Comparison of ENCODE assay signal across 22 cellular contexts in the genomic region with DNA sequence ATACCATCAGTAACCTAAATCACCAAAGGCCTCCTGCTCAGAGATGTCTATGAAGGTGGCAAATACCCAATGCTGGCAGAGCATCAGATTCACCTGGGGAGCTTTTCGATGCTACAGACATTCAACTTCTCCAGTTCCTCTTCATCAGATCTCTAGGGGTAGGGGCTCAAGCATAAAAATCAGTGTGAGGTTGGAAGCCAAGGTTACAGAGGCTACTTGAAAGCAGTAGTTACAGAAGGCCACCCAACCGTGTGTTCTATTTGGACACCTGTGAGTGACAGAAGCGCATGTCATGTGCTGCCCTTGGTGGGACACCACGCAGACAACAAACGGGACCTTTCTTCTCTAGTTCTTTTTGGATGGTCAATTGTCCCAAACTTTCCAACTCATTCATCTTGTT. TPM values are rescaled to one million over a fixed set of nuclear protein-coding genes. Genes with fewer than 3 reads are reported as not detected.
DNase-seq lines count a peak whose midpoint lies in the region; ATAC-seq and TF ChIP-seq lines count a peak whose summit lies in the region.
"Had no signal": no experiment of that assay in that cellular context is flagged by ENCODE, and none has a peak within 500 bp of the region (broad histone marks: within the 10 kb centered on the region; RNA-seq: fewer than 3 reads in every experiment).

No MANE protein-coding gene starts in this region.

- intact Hi-C loops in activated CD4-positive, alpha-beta T cell treated with anti-CD3 and anti-CD28 coated beads, Interleukin-2, amount 10 ng/mL, durations not matched to agents 24 days and 14 days (cut with micrococcal nuclease), result no loop called here

- peak; percentile 47 for DNase-seq in activated CD4-positive, alpha-beta T cell treated with anti-CD3 and anti-CD28 coated beads, Interleukin-2, amount 10 ng/mL, durations not matched to agents 24 days and 14 days
- no peak for DNase-seq in activated CD4-positive, alpha-beta T cell treated with anti-CD3 and anti-CD28 coated beads for 48 hours
- DNase-seq in stimulated activated effector memory CD8-positive, alpha-beta T cell treated with anti-CD3 and anti-CD28 coated beads, Interleukin-12 subunit alpha, Interleukin-12 subunit beta, amount 100 ng/mL, for 72 hours (ENCODE audit: low spot score in 2 of 2), result no peak
- DNase-seq in NCI-H526 treated with DMSO at 0.1 percent for 48 hours (lab: John Stamatoyannopoulos, UW) (no peak), mesenteric fat pad (ENCODE audit: low spot score) (no peak), glutamatergic neuron (no peak)
- DNase-seq: activated CD8-positive, alpha-beta memory T cell treated with anti-CD3 and anti-CD28 coated beads for 24 hours; activated T-cell treated with anti-CD3 and anti-CD28 coated beads, Interleukin-2, amount 50 U/mL, for 72 hours; AML-193; COR-L47; effector CD4-positive, alpha-beta T cell; GM23248; midbrain; NCI-H1105 treated with DMSO at 0.1 percent for 48 hours; NCI-H748 treated with DMSO at 0.1 percent for 48 hours; SHP77 treated with DMSO at 0.1 percent for 48 hours; stimulated activated naive CD8-positive, alpha-beta T cell treated with anti-CD3 and anti-CD28 coated beads, Interleukin-15, Interleukin-2, amounts not matched to agents 100 U/mL and 50 U/mL, for 24 hours; upper lobe of left lung had no signal

- H3K4me1 Mint-ChIP-seq in activated CD4-positive, alpha-beta T cell treated with anti-CD3 and anti-CD28 coated beads, Interleukin-2, amount 10 ng/mL, durations not matched to agents 24 days and 14 days, result peaks cover 29% of the 10 kb centered on the region
- H3K4me1 Mint-ChIP-seq in stimulated activated effector memory CD8-positive, alpha-beta T cell treated with anti-CD3 and anti-CD28 coated beads, Interleukin-12 subunit alpha, Interleukin-12 subunit beta, amount 100 ng/mL, for 72 hours, result peaks cover 37% of the 10 kb centered on the region
- H3K4me1 Mint-ChIP-seq in glutamatergic neuron (ENCODE audit: low read depth, unreplicated experiment), result no peaks in the 10 kb centered on the region

- H3K27me3 Mint-ChIP-seq in activated CD4-positive, alpha-beta T cell treated with anti-CD3 and anti-CD28 coated beads, Interleukin-2, amount 10 ng/mL, durations not matched to agents 24 days and 14 days, result no peaks in the 10 kb centered on the region
- H3K27me3 Mint-ChIP-seq in glutamatergic neuron (ENCODE audit: unreplicated experiment), result no peaks in the 10 kb centered on the region
- H3K27me3 Mint-ChIP-seq: activated naive CD4-positive, alpha-beta T cell treated with anti-CD3 and anti-CD28 coated beads, Interleukin-2, amount 50 U/mL, for 24 hours had no signal

- no peak overlapping the region for H3K4me3 Mint-ChIP-seq in activated CD4-positive, alpha-beta T cell treated with anti-CD3 and anti-CD28 coated beads, Interleukin-2, amount 10 ng/mL, durations not matched to agents 24 days and 14 days
- H3K4me3 Mint-ChIP-seq in stimulated activated effector memory CD8-positive, alpha-beta T cell treated with anti-CD3 and anti-CD28 coated beads, Interleukin-12 subunit alpha, Interleukin-12 subunit beta, amount 100 ng/mL, for 72 hours, result no peak overlapping the region
- H3K4me3 Mint-ChIP-seq in glutamatergic neuron (ENCODE audit: unreplicated experiment), result no peak overlapping the region
- H3K4me3 Mint-ChIP-seq: activated naive CD4-positive, alpha-beta T cell treated with anti-CD3 and anti-CD28 coated beads, Interleukin-2, amount 50 U/mL, for 24 hours; activated T-cell treated with anti-CD3 and anti-CD28 coated beads, Interleukin-2, amount 50 U/mL, for 72 hours had no signal

- ATAC-seq in GM21737 (IDR thresholded peaks at IDR 0.05; ENCODE audit: unreplicated experiment), result peak; percentile 44
- ATAC-seq in HG03139 (IDR thresholded peaks at IDR 0.05; ENCODE audit: unreplicated experiment), result peak; percentile 48
- no peak for ATAC-seq in stimulated activated effector memory CD8-positive, alpha-beta T cell treated with anti-CD3 and anti-CD28 coated beads, Interleukin-12 subunit alpha, Interleukin-12 subunit beta, amount 100 ng/mL, for 72 hours
- ATAC-seq: activated T-cell treated with anti-CD3 and anti-CD28 coated beads, Interleukin-2, amount 50 U/mL, for 72 hours; esophagus mucosa had no signal

- H3K27ac Mint-ChIP-seq in activated CD4-positive, alpha-beta T cell treated with anti-CD3 and anti-CD28 coated beads, Interleukin-2, amount 10 ng/mL, durations not matched to agents 24 days and 14 days, result no peak overlapping the region
- peak overlapping the region; percentile 14 for H3K27ac Mint-ChIP-seq in stimulated activated effector memory CD8-positive, alpha-beta T cell treated with anti-CD3 and anti-CD28 coated beads, Interleukin-12 subunit alpha, Interleukin-12 subunit beta, amount 100 ng/mL, for 72 hours
- H3K27ac Mint-ChIP-seq in glutamatergic neuron (ENCODE audit: unreplicated experiment), result no peak overlapping the region
- H3K27ac Mint-ChIP-seq: activated naive CD4-positive, alpha-beta T cell treated with anti-CD3 and anti-CD28 coated beads, Interleukin-2, amount 50 U/mL, for 24 hours; activated T-cell treated with anti-CD3 and anti-CD28 coated beads, Interleukin-2, amount 50 U/mL, for 72 hours had no signal

- no peaks in the 10 kb centered on the region for H3K36me3 Mint-ChIP-seq in activated CD4-positive, alpha-beta T cell treated with anti-CD3 and anti-CD28 coated beads, Interleukin-2, amount 10 ng/mL, durations not matched to agents 24 days and 14 days (ENCODE audit: low read depth)
- no peaks in the 10 kb centered on the region for H3K36me3 Mint-ChIP-seq in stimulated activated effector memory CD8-positive, alpha-beta T cell treated with anti-CD3 and anti-CD28 coated beads, Interleukin-12 subunit alpha, Interleukin-12 subunit beta, amount 100 ng/mL, for 72 hours
- no peaks in the 10 kb centered on the region for H3K36me3 Mint-ChIP-seq in glutamatergic neuron (ENCODE audit: unreplicated experiment)
- H3K36me3 Mint-ChIP-seq: activated naive CD4-positive, alpha-beta T cell treated with anti-CD3 and anti-CD28 coated beads, Interleukin-2, amount 50 U/mL, for 24 hours had no signal

- peaks cover 12% of the 10 kb centered on the region for H3K9me3 Mint-ChIP-seq in activated CD4-positive, alpha-beta T cell treated with anti-CD3 and anti-CD28 coated beads, Interleukin-2, amount 10 ng/mL, durations not matched to agents 24 days and 14 days
- no peaks in the 10 kb centered on the region for H3K9me3 Mint-ChIP-seq in stimulated activated effector memory CD8-positive, alpha-beta T cell treated with anti-CD3 and anti-CD28 coated beads, Interleukin-12 subunit alpha, Interleukin-12 subunit beta, amount 100 ng/mL, for 72 hours
- no peaks in the 10 kb centered on the region for H3K9me3 Mint-ChIP-seq in glutamatergic neuron (ENCODE audit: unreplicated experiment)
- H3K9me3 Mint-ChIP-seq: activated naive CD4-positive, alpha-beta T cell treated with anti-CD3 and anti-CD28 coated beads, Interleukin-2, amount 50 U/mL, for 24 hours; activated T-cell treated with anti-CD3 and anti-CD28 coated beads, Interleukin-2, amount 50 U/mL, for 72 hours had no signal

- no peak for TF ChIP-seq CTCF in glutamatergic neuron (IDR thresholded peaks at IDR 0.05; ENCODE audit: partially characterized antibody, unreplicated experiment)

RNA-seq across cellular contexts. Expression of a gene that starts 53.3 kb away (rescaled TPM):
- 249 and 254 TPM in 2 replicates for total RNA-seq in activated CD4-positive, alpha-beta T cell treated with anti-CD3 and anti-CD28 coated beads, Interleukin-2, amount 10 ng/mL, durations not matched to agents 24 days and 14 days
- total RNA-seq in mesenteric fat pad (187 TPM), glutamatergic neuron (ENCODE audit: unreplicated experiment) (2.2 TPM)

Comparison
In these comparisons a context has a peak if more than half of its experiments do, and no peak if none do; other contexts are left out.
1. RNA of a gene that starts 53.3 kb away (total RNA-seq): 249 to 254 TPM in activated CD4-positive, alpha-beta T cell treated with anti-CD3 and anti-CD28 coated beads, Interleukin-2, amount 10 ng/mL, durations not matched to agents 24 days and 14 days and 187 TPM in mesenteric fat pad (single experiment); 2.2 TPM in glutamatergic neuron (single experiment); every median in the first group is over 10 times any median in the second.